In the genomic region with DNA sequence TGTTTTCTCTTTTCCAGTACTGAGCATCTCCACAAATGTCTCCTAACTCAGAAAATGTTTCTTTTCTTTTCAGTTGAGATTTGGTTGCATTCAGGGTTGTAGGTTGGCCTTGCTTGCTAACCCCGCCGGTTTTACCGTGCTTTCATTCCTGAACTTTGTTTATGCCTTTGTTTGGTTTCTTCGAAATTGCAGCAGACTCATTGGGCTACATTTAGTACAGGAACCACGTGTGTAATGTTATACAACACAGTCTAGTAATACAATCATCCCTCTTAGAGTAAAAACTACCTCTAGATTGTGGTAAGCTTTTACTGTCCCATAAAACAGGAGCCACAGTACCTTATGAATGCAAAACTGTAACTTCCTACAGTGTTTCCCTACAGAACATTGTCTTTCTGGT, we compare ENCODE assay signal across 20 cellular contexts. TPM values are rescaled to one million over a fixed set of nuclear protein-coding genes. Genes with fewer than 3 reads are reported as not detected.
A peak's percentile ranks its signal among the peaks of the same experiment; 100 is the strongest.
DNase-seq lines count a peak whose midpoint lies in the region; FAIRE-seq and TF ChIP-seq lines count a peak whose summit lies in the region.
"Had no signal": no experiment of that assay in that cellular context is flagged by ENCODE, and none has a peak within 500 bp of the region (broad histone marks: within the 10 kb centered on the region; RNA-seq: fewer than 3 reads in every experiment).

No MANE protein-coding gene starts in this region.

- no peak for TF ChIP-seq CTCF in fibroblast of lung (conservative IDR thresholded peaks at IDR 0.05 in 1 of 2, IDR thresholded peaks at IDR 0.05 in 1 of 2; ENCODE audit: low read depth in 1 of 2, low read length in 2 of 2)
- TF ChIP-seq CTCF in nephron progenitor cell (IDR thresholded peaks at IDR 0.05), result no peak

- H3K36me3 ChIP-seq in fibroblast of lung (ENCODE audit: control insufficient read depth, insufficient read depth, low read length), result peaks cover 4% of the 10 kb centered on the region
- H3K36me3 ChIP-seq: SJSA1 had no signal

- H3K9me3 ChIP-seq in fibroblast of lung (ENCODE audit: control insufficient read depth, insufficient read depth, low read depth, low read length), result no peaks in the 10 kb centered on the region
- H3K9me3 ChIP-seq: BE2C, HAP-1, SJSA1 had no signal

- in situ Hi-C loops in SK-MEL-5 (cut with HindIII; ENCODE audit: low pct_unique_long_range_greater_than_20kb, low sequenced_read_pairs), result no loop called here

- TF ChIP-seq POLR2A in H54 (IDR thresholded peaks at IDR 0.05; ENCODE audit: low read depth, low read length), result no peak

- no peaks in the 10 kb centered on the region for H4K20me1 ChIP-seq in fibroblast of lung (ENCODE audit: control insufficient read depth, extremely low read depth, insufficient read depth, low read length)

- no peak overlapping the region for H2AFZ ChIP-seq in fibroblast of lung (ENCODE audit: low read length)

- H3K36me3 Mint-ChIP-seq in nephron progenitor cell (ENCODE audit: low read depth), result peaks cover 60% of the 10 kb centered on the region

- no peaks in the 10 kb centered on the region for H3K4me1 Mint-ChIP-seq in nephron progenitor cell

- peak overlapping the region; percentile 20 for H3K27ac Mint-ChIP-seq in nephron progenitor cell

- no peaks in the 10 kb centered on the region for H3K4me1 ChIP-seq in fibroblast of lung (ENCODE audit: control insufficient read depth, extremely low read depth, insufficient read depth, low read length)
- H3K4me1 ChIP-seq: BE2C had no signal

- DNase-seq in SK-MEL-5 (ENCODE audit: low read depth, low spot score), result peak; percentile 46
- DNase-seq in fibroblast of lung (ENCODE audit: low read depth in 2 of 2), result peak in 1 of 2 donors; percentile 34
- DNase-seq in nephron progenitor cell, result no peak
- DNase-seq in activated CD4-positive, alpha-beta T cell treated with anti-CD3 and anti-CD28 coated beads for 4 hours, result no peak
- DNase-seq in GM19240 (ENCODE audit: insufficient read length, low spot score), result no peak
- DNase-seq in NCI-H1694 (lab: John Stamatoyannopoulos, UW), result no peak
- no peak for DNase-seq in H54 (ENCODE audit: insufficient read length, low spot score)
- DNase-seq: BE2C, DMS79, NCI-H1105 treated with DMSO at 0.1 percent for 48 hours, NCI-H2081 treated with DMSO at 0.1 percent for 48 hours, NCI-H2171 treated with DMSO at 0.1 percent for 48 hours, NCI-H524 treated with DMSO at 0.1 percent for 48 hours, OCI-M1 had no signal

- H3K27me3 Mint-ChIP-seq in nephron progenitor cell (ENCODE audit: low read depth, poor library complexity), result no peaks in the 10 kb centered on the region

- no peak overlapping the region for H3K4me3 ChIP-seq in fibroblast of lung (replicated peaks in 1 of 4; ENCODE audit: control extremely low read depth in 1 of 4, insufficient read depth in 1 of 4, low read depth in 3 of 4, low read length in 4 of 4)
- H3K4me3 ChIP-seq: HAP-1, SJSA1 had no signal

- no peak for FAIRE-seq in H54 (lab: Jason Lieb, UNC)
- FAIRE-seq: RCC 7860 had no signal

- no peak overlapping the region for H3K27ac ChIP-seq in fibroblast of lung (ENCODE audit: insufficient read depth, low read length)
- H3K27ac ChIP-seq: KMS-11, SJSA1 had no signal

- no peaks in the 10 kb centered on the region for H3K79me2 ChIP-seq in fibroblast of lung (ENCODE audit: control insufficient read depth, insufficient read depth, low read length)

- H3K27me3 ChIP-seq in fibroblast of lung (ENCODE audit: control insufficient read depth, insufficient read depth, low read length), result no peaks in the 10 kb centered on the region
- H3K27me3 ChIP-seq: BE2C, SJSA1 had no signal

- no peak overlapping the region for H3K4me3 Mint-ChIP-seq in nephron progenitor cell

- H3K4me2 ChIP-seq in fibroblast of lung (ENCODE audit: extremely low read depth, insufficient read depth, low read length), result no peak overlapping the region
- H3K4me2 ChIP-seq: KMS-11 had no signal

- H3K9ac ChIP-seq in fibroblast of lung (ENCODE audit: insufficient read depth, low read length), result peak overlapping the region; percentile 13
- H3K9ac ChIP-seq: KMS-11 had no signal

- H3K9me3 Mint-ChIP-seq in nephron progenitor cell, result no peaks in the 10 kb centered on the region

RNA-seq across cellular contexts. Expression of gene CCKAR, which starts 57.9 kb away (rescaled TPM):
- not detected in 2 replicates for total RNA-seq in SK-MEL-5 (2014; rRNA removed; shearing (Covaris generic))
- not detected in 2 replicates for polyA plus RNA-seq in SK-MEL-5 (2015; cell fraction: cytosol; rRNA removed)
- 0.17 TPM in 1 of 2 replicates, not detected in the other for polyA plus RNA-seq in SK-MEL-5 (2015; cell fraction: nucleus; rRNA removed)
- under 0.01 and 0.83 TPM in 2 replicates for total RNA-seq in fibroblast of lung
- 0.08 and 0.59 TPM in 2 replicates for polyA plus RNA-seq in fibroblast of lung
- 0.50 TPM in 1 of 2 replicates, not detected in the other for polyA plus RNA-seq in fibroblast of lung (2012)
- polyA minus RNA-seq in fibroblast of lung (ENCODE audit: low replicate concordance), result 0.37 and 1.4 TPM in 2 replicates
- total RNA-seq: A673, HT1080, SJSA1 had no signal
